In the genomic region with DNA sequence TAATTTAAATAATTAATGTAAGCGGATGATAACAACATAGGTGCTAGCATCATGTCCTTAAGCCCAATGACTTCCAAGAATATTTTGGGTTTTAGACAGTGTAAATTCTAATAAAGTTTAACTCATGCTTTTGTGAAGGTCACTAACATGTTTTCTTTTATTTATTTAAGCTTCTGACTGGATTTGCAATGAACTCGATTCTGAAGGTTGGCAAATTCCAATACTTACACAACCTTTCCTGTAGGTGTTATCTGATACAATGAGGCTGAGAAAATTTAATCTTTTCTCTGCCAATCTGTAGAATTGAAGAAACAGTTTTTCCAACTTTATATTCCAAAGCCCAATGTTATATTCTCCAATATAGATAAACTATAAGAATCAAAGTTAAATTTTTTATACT, we compare ENCODE assay signal across 35 cellular contexts.
A peak's percentile ranks its signal among the peaks of the same experiment; 100 is the strongest.
DNase-seq lines count a peak whose midpoint lies in the region; ATAC-seq, FAIRE-seq and TF ChIP-seq lines count a peak whose summit lies in the region.
"Had no signal": no experiment of that assay in that cellular context is flagged by ENCODE, and none has a peak within 500 bp of the region (broad histone marks: within the 10 kb centered on the region; RNA-seq: fewer than 3 reads in every experiment).

No MANE protein-coding gene starts in this region.

- TF ChIP-seq RAD21 in liver (IDR thresholded peaks at IDR 0.05): peak in 1 of 2 donors; percentile 5
- no peak for TF ChIP-seq RAD21 in HepG2 (CRISPR knock-in tag; IDR thresholded peaks at IDR 0.05)

- H3K79me2 ChIP-seq in HepG2 (ENCODE audit: insufficient read depth, low read length) (no peaks in the 10 kb centered on the region), neural progenitor cell (ENCODE audit: low read depth) (no peaks in the 10 kb centered on the region)

- intact Hi-C loops in HepG2 (cut with micrococcal nuclease; ENCODE audit: unreplicated experiment): no loop called here
- intact Hi-C loops in right lobe of liver (cut with DNase I): no loop called here

- CTCF ChIA-PET in HepG2 (lab: Yijun Ruan, JAX; ENCODE audit: low intra/inter-chr PET ratio, low total read pairs): no interaction called here

- H3K27me3 ChIP-seq in liver (ENCODE audit: control insufficient read depth in 4 of 4, insufficient read depth in 4 of 4, low read length in 3 of 4) (no peaks in the 10 kb centered on the region), HepG2 (ENCODE audit: control insufficient read depth in 1 of 2, insufficient read depth in 2 of 2, low read length in 2 of 2) (no peaks in the 10 kb centered on the region), right lobe of liver (no peaks in the 10 kb centered on the region), neural progenitor cell (no peaks in the 10 kb centered on the region)
- H3K27me3 ChIP-seq: BE2C; BLaER1; BLaER1 treated with 17β-estradiol and CSF1 and Interleukin-3, amounts not matched to agents 10 nM and 100 nM had no signal

- in situ Hi-C loops in HepG2 (cut with HindIII; ENCODE audit: extremely low pct_ligation_motif_present, low pct_unique_long_range_greater_than_20kb): no loop called here

- TF ChIP-seq EP300 in HepG2 (IDR thresholded peaks at IDR 0.05; ENCODE audit: low read depth in 2 of 2, low read length in 2 of 2): no peak
- no peak for TF ChIP-seq EP300 in HepG2 (CRISPR knock-in tag; IDR thresholded peaks at IDR 0.05; ENCODE audit: borderline replicate concordance)

- peaks cover 2% of the 10 kb centered on the region for H3K9me3 Mint-ChIP-seq in neural progenitor cell

- H3K4me2 ChIP-seq in HepG2 (ENCODE audit: low read depth, low read length): no peak overlapping the region
- H3K4me2 ChIP-seq in neural progenitor cell: no peak overlapping the region
- H3K4me2 ChIP-seq: A549; BLaER1; BLaER1 treated with 17β-estradiol and CSF1 and Interleukin-3, amounts not matched to agents 10 nM and 100 nM had no signal

- H2AFZ ChIP-seq in HepG2 (ENCODE audit: low read length) (no peak overlapping the region), neural progenitor cell (replicated peaks) (no peak overlapping the region)

- no peak for ATAC-seq in HepG2
- peak; percentile 35 for ATAC-seq in left lobe of liver
- ATAC-seq in right lobe of liver: peak in 3 of 4 donors; percentile 67 to 80 (median 80)
- ATAC-seq: A549; CD8-positive, alpha-beta T cell had no signal

- H3F3A ChIP-seq in neural progenitor cell (ENCODE audit: low read depth): no peaks in the 10 kb centered on the region

- H4K20me1 ChIP-seq in HepG2 (ENCODE audit: insufficient read depth, low read length) (no peaks in the 10 kb centered on the region), neural progenitor cell (ENCODE audit: low read depth) (no peaks in the 10 kb centered on the region)
- H4K20me1 ChIP-seq: BLaER1; BLaER1 treated with 17β-estradiol and CSF1 and Interleukin-3, amounts not matched to agents 10 nM and 100 nM had no signal

- H3K4me3 Mint-ChIP-seq in neural progenitor cell: no peak overlapping the region
- H3K4me3 Mint-ChIP-seq: B cell; CD14-positive monocyte; CD4-positive, alpha-beta memory T cell; CD4-positive, alpha-beta T cell; CD4-positive, CD25-positive, alpha-beta regulatory T cell; CD8-positive, alpha-beta memory T cell; CD8-positive, alpha-beta T cell had no signal

- FAIRE-seq in HepG2 (lab: Jason Lieb, UNC): no peak
- FAIRE-seq in frontal cortex (lab: Jason Lieb, UNC): no peak
- FAIRE-seq: A204.1, A549, D721Med had no signal

- peaks cover 0 to 5% (median 1%) of the 10 kb centered on the region in 4 donors for H3K4me1 ChIP-seq in liver (ENCODE audit: control insufficient read depth in 4 of 4, insufficient read depth in 4 of 4, low read length in 3 of 4)
- H3K4me1 ChIP-seq in HepG2 (ENCODE audit: insufficient read depth, low read length): no peaks in the 10 kb centered on the region
- no peaks in the 10 kb centered on the region for H3K4me1 ChIP-seq in right lobe of liver
- no peaks in the 10 kb centered on the region for H3K4me1 ChIP-seq in neural progenitor cell
- H3K4me1 ChIP-seq: A549; BE2C; BLaER1; BLaER1 treated with 17β-estradiol and CSF1 and Interleukin-3, amounts not matched to agents 10 nM and 100 nM; Caco-2 had no signal

- POLR2A ChIA-PET in HepG2 (lab: Yijun Ruan, JAX): no interaction called here

- H3K9me3 ChIP-seq in liver (ENCODE audit: control insufficient read depth in 4 of 4, low read length in 3 of 4) (no peaks in the 10 kb centered on the region), HepG2 (ENCODE audit: low read length) (no peaks in the 10 kb centered on the region), right lobe of liver (no peaks in the 10 kb centered on the region), neural progenitor cell (ENCODE audit: low read depth) (no peaks in the 10 kb centered on the region)
- H3K9me3 ChIP-seq: A549, BE2C, Caco-2 had no signal

- H3K4me3 ChIP-seq in liver (ENCODE audit: low read depth in 1 of 3, low read length in 3 of 3): no peak overlapping the region
- H3K4me3 ChIP-seq in HepG2 (replicated peaks in 1 of 3; ENCODE audit: insufficient read depth in 1 of 3, low read depth in 2 of 3, low read length in 3 of 3): no peak overlapping the region
- no peak overlapping the region for H3K4me3 ChIP-seq in right lobe of liver
- no peak overlapping the region for H3K4me3 ChIP-seq in neural progenitor cell
- H3K4me3 ChIP-seq: A549; BLaER1; BLaER1 treated with 17β-estradiol and CSF1 and Interleukin-3, amounts not matched to agents 10 nM and 100 nM had no signal

- 61% methylated on average over 2 of the region's 2 CpGs for WGBS in liver
- WGBS in HepG2 (ENCODE audit: low lambda C conversion rate): 45% methylated on average over 2 of the region's 2 CpGs
- WGBS in right lobe of liver (ENCODE audit: insufficient coverage, low coverage, low lambda C conversion rate, missing lambda C conversion rate): 50% methylated on average over 2 of the region's 2 CpGs

- H3K9ac ChIP-seq in liver (ENCODE audit: low read depth in 1 of 2, low read length in 2 of 2): no peak overlapping the region
- no peak overlapping the region for H3K9ac ChIP-seq in HepG2 (ENCODE audit: insufficient read depth, low read depth, low read length)
- H3K9ac ChIP-seq in neural progenitor cell: no peak overlapping the region
- H3K9ac ChIP-seq: BLaER1; BLaER1 treated with 17β-estradiol and CSF1 and Interleukin-3, amounts not matched to agents 10 nM and 100 nM had no signal

- peak; percentile 10 for TF ChIP-seq CTCF in liver (IDR thresholded peaks at IDR 0.05; ENCODE audit: low read depth, low read length, missing input control)
- no peak for TF ChIP-seq CTCF in HepG2 (CRISPR knock-in tag; IDR thresholded peaks at IDR 0.05)
- no peak for TF ChIP-seq CTCF in right lobe of liver (IDR thresholded peaks at IDR 0.05)
- no peak for TF ChIP-seq CTCF in neural progenitor cell (IDR thresholded peaks at IDR 0.05)

- H3K36me3 ChIP-seq in liver (ENCODE audit: control insufficient read depth in 4 of 4, insufficient read depth in 3 of 4, low read depth in 1 of 4, low read length in 3 of 4): no peaks in the 10 kb centered on the region
- no peaks in the 10 kb centered on the region for H3K36me3 ChIP-seq in HepG2 (replicated peaks in 1 of 2; ENCODE audit: control insufficient read depth in 1 of 2, insufficient read depth in 2 of 2, low read length in 2 of 2)
- no peaks in the 10 kb centered on the region for H3K36me3 ChIP-seq in right lobe of liver
- H3K36me3 ChIP-seq in neural progenitor cell: no peaks in the 10 kb centered on the region
- H3K36me3 ChIP-seq: BE2C; BLaER1; BLaER1 treated with 17β-estradiol and CSF1 and Interleukin-3, amounts not matched to agents 10 nM and 100 nM had no signal

- no peak for DNase-seq in HepG2 (ENCODE audit: low spot score)
- DNase-seq in left lobe of liver (ENCODE audit: low spot score): no peak
- DNase-seq in right lobe of liver: no peak
- no peak for DNase-seq in frontal cortex (ENCODE audit: low spot score in 2 of 2)
- no peak for DNase-seq in neural progenitor cell (ENCODE audit: low spot score)
- DNase-seq: 8988T; ACHN; AML-193; BE2C; C1 segment of cervical spinal cord; Caco-2; Calu3; CD4-positive, alpha-beta memory T cell; CD4-positive, alpha-beta T cell; CD4-positive, CD25-positive, alpha-beta regulatory T cell; CD8-positive, alpha-beta memory T cell; CD8-positive, alpha-beta T cell; COR-L47; DMS 273 treated with DMSO at 0.1 percent for 48 hours; DMS153; DMS53; DMS79; DMS79 treated with DMSO at 0.1 percent for 48 hours; DND-41; EL had no signal

- H3K27ac ChIP-seq in liver (ENCODE audit: low read depth in 1 of 2, low read length in 2 of 2): no peak overlapping the region
- no peak overlapping the region for H3K27ac ChIP-seq in HepG2 (ENCODE audit: extremely low read length, insufficient read depth, low read length)
- no peak overlapping the region for H3K27ac ChIP-seq in right lobe of liver
- H3K27ac ChIP-seq in neural progenitor cell: no peak overlapping the region
- H3K27ac ChIP-seq: 22Rv1; A549; BLaER1; BLaER1 treated with 17β-estradiol and CSF1 and Interleukin-3, amounts not matched to agents 10 nM and 100 nM; C4-2B had no signal

- no peaks in the 10 kb centered on the region for H3K27me3 Mint-ChIP-seq in neural progenitor cell (ENCODE audit: insufficient read depth, low read depth)
- H3K27me3 Mint-ChIP-seq: B cell; CD4-positive, alpha-beta memory T cell; CD4-positive, alpha-beta T cell; CD4-positive, CD25-positive, alpha-beta regulatory T cell; CD8-positive, alpha-beta memory T cell had no signal

- H3K36me3 Mint-ChIP-seq in neural progenitor cell: no peaks in the 10 kb centered on the region
- H3K36me3 Mint-ChIP-seq: CD14-positive monocyte; CD4-positive, alpha-beta memory T cell; CD4-positive, CD25-positive, alpha-beta regulatory T cell; CD8-positive, alpha-beta memory T cell; CD8-positive, alpha-beta T cell had no signal

- BruUV-seq in HepG2 (replicated peaks; lab: Mats Ljungman, UMichigan): no TSS peak

- H3K4me1 Mint-ChIP-seq in neural progenitor cell: no peaks in the 10 kb centered on the region
- H3K4me1 Mint-ChIP-seq: B cell; CD14-positive monocyte; CD4-positive, alpha-beta memory T cell; CD4-positive, CD25-positive, alpha-beta regulatory T cell; CD8-positive, alpha-beta memory T cell had no signal

- no peak overlapping the region for H3K27ac Mint-ChIP-seq in neural progenitor cell
- H3K27ac Mint-ChIP-seq: B cell; CD14-positive monocyte; CD4-positive, alpha-beta memory T cell; CD4-positive, alpha-beta T cell; CD4-positive, CD25-positive, alpha-beta regulatory T cell; CD8-positive, alpha-beta memory T cell; CD8-positive, alpha-beta T cell had no signal

- TF ChIP-seq POLR2A in HepG2 (IDR thresholded peaks at IDR 0.05; ENCODE audit: insufficient read depth in 1 of 2, low read depth in 2 of 2, low read length in 2 of 2) (no peak), right lobe of liver (IDR thresholded peaks at IDR 0.05) (no peak)

TF ChIP-seq in liver, 16 proteins besides CTCF, POLR2A, EP300 and RAD21 (continues in another document):
- TF ChIP-seq RXRA (IDR thresholded peaks at IDR 0.05) (peak; percentile 17 to 48), HNF4A (conservative IDR thresholded peaks at IDR 0.05) (peak; percentile 10 to 26), FOXA1 (IDR thresholded peaks at IDR 0.05) (no peak), EGR1 (IDR thresholded peaks at IDR 0.05; ENCODE audit: low read depth in 2 of 2) (no peak)

TF ChIP-seq in HepG2, 621 proteins besides CTCF, POLR2A, EP300 and RAD21 (continues in another document):
- no peak for TF ChIP-seq ZNF546 (CRISPR knock-in tag; conservative IDR thresholded peaks at IDR 0.05)
